ENCODE assay signal across 9 cellular contexts in genomic region chr3:105647047-105647446, GRCh38.
DNase-seq lines count a peak whose midpoint lies in the region; ATAC-seq and TF ChIP-seq lines count a peak whose summit lies in the region.
"Had no signal": no experiment of that assay in that cellular context is flagged by ENCODE, and none has a peak within 500 bp of the region (broad histone marks: within the 10 kb centered on the region; RNA-seq: fewer than 3 reads in every experiment).

No MANE protein-coding gene starts in this region.

- no peak overlapping the region for H3K4me3 ChIP-seq in colonic mucosa

- H3K4me1 Mint-ChIP-seq in WTC11 = no peaks in the 10 kb centered on the region

- H3K36me3 Mint-ChIP-seq in WTC11 = no peaks in the 10 kb centered on the region

- no peaks in the 10 kb centered on the region for H3K4me1 ChIP-seq in colonic mucosa

- no peak for ATAC-seq in WTC11

- no peak for TF ChIP-seq CTCF in WTC11 (IDR thresholded peaks at IDR 0.05)
- no peak for TF ChIP-seq CTCF in colonic mucosa (IDR thresholded peaks at IDR 0.05)

- no peaks in the 10 kb centered on the region for H3K27me3 Mint-ChIP-seq in WTC11 (ENCODE audit: low read depth)

- no peak overlapping the region for H3K27ac ChIP-seq in colonic mucosa

- H3K27ac Mint-ChIP-seq in WTC11 = no peak overlapping the region

- no peak overlapping the region for H3K9ac ChIP-seq in colonic mucosa (ENCODE audit: low read depth in 2 of 2, low read length in 2 of 2)

- no peaks in the 10 kb centered on the region for H3K36me3 ChIP-seq in colonic mucosa

- H3K9me3 ChIP-seq in colonic mucosa = no peaks in the 10 kb centered on the region

- DNase-seq in DMS53 treated with DMSO at 0.1 percent for 48 hours (lab: John Stamatoyannopoulos, UW; ENCODE audit: unreplicated experiment) (peak; percentile 18), LoVo (ENCODE audit: low spot score) (peak; percentile 41), WTC11 (ENCODE audit: low spot score) (no peak), kidney tubule cell (ENCODE audit: low spot score) (peak; percentile 87), cortex of kidney (lab: John Stamatoyannopoulos, UW) (no peak), inferior parietal cortex (ENCODE audit: extremely low spot score) (no peak), D341Med (ENCODE audit: low spot score) (no peak), colonic mucosa (no peak)
- DNase-seq: activated naive CD4-positive, alpha-beta T cell treated with Interleukin-2 at 50 U/mL for 16 hours had no signal

- intact Hi-C loops in colonic mucosa (cut with DNase I) = no loop called here

- H3K4me3 Mint-ChIP-seq in WTC11 = no peak overlapping the region

- peaks cover 8% of the 10 kb centered on the region for H3K9me3 Mint-ChIP-seq in WTC11

- H3K27me3 ChIP-seq in colonic mucosa = no peaks in the 10 kb centered on the region

- POLR2A ChIA-PET in WTC11 (lab: Charles Lee) = no interaction called here

- CTCF ChIA-PET in WTC11 (lab: Charles Lee) = interaction anchor here (0.7 kb wide), 1 partner anchor 703 kb away, joined by 3 read pairs; no protein-coding TSS in a partner anchor

TF ChIP-seq in WTC11, 78 proteins besides CTCF, POLR2A, EP300 and RAD21:
- TF ChIP-seq ZNF425 (CRISPR knock-in tag; conservative IDR thresholded peaks at IDR 0.05) (no peak), GABPB1 (CRISPR knock-in tag; IDR thresholded peaks at IDR 0.05) (0 out of 2 replicates have a peak, but pooled peaks have one; percentile 63)
TF ChIP-seq in WTC11: peak in this region for 1.

Comparison
In these comparisons a context has a peak if more than half of its experiments do, and no peak if none do; other contexts are left out.
1. DNase-seq: peak in DMS53 treated with DMSO at 0.1 percent for 48 hours (single experiment), LoVo (single experiment) and kidney tubule cell (single experiment); none in WTC11 (single experiment), cortex of kidney (single experiment), inferior parietal cortex (single experiment), D341Med (single experiment) and colonic mucosa (single experiment).